ENCODE assay signal across 8 cellular contexts in the genomic region with DNA sequence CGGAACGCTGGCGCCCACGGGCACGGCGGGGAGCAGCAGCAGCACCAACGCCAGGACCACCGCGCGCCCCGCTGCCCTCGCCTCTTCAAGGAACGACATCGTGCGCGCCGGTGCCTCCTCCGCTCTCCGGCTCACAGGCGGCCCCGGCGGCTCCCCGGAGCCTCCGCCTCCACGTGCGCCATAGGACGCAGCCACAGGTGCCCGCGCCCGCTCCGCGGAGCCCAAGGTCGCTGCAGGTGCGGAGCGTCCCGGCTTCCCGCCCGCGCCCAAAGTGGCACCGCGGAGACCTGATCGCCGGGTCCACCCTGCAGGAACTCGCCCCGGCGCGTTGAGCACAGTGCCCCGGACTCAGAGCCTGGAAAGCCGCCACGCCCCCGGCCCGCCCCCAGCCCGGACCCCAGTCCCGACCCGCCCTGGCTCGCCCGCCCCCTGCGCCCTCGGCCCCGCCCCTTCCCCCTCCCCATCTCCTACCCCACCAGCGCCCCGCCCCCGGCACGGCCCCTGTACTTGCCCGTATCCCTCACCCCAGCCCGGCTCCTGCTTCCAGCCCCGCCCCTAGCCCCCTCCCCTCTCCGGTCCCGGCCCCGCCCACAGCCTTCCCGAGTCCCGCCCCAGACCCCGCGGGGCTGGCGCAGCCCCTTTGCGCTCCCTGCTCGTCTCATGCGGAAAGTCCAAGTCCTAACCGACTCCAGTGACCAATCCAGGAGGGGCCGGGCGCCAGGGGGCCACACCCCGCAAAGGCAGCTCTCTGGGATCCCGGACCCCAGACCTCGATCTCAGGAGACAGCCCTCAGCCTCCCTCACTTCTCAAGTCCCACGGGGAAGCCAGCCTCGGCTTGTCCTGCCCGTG. TPM values are rescaled to one million over a fixed set of nuclear protein-coding genes. Genes with fewer than 3 reads are reported as not detected.
DNase-seq lines count a peak whose midpoint lies in the region; ATAC-seq and TF ChIP-seq lines count a peak whose summit lies in the region.

A gene with protein sequence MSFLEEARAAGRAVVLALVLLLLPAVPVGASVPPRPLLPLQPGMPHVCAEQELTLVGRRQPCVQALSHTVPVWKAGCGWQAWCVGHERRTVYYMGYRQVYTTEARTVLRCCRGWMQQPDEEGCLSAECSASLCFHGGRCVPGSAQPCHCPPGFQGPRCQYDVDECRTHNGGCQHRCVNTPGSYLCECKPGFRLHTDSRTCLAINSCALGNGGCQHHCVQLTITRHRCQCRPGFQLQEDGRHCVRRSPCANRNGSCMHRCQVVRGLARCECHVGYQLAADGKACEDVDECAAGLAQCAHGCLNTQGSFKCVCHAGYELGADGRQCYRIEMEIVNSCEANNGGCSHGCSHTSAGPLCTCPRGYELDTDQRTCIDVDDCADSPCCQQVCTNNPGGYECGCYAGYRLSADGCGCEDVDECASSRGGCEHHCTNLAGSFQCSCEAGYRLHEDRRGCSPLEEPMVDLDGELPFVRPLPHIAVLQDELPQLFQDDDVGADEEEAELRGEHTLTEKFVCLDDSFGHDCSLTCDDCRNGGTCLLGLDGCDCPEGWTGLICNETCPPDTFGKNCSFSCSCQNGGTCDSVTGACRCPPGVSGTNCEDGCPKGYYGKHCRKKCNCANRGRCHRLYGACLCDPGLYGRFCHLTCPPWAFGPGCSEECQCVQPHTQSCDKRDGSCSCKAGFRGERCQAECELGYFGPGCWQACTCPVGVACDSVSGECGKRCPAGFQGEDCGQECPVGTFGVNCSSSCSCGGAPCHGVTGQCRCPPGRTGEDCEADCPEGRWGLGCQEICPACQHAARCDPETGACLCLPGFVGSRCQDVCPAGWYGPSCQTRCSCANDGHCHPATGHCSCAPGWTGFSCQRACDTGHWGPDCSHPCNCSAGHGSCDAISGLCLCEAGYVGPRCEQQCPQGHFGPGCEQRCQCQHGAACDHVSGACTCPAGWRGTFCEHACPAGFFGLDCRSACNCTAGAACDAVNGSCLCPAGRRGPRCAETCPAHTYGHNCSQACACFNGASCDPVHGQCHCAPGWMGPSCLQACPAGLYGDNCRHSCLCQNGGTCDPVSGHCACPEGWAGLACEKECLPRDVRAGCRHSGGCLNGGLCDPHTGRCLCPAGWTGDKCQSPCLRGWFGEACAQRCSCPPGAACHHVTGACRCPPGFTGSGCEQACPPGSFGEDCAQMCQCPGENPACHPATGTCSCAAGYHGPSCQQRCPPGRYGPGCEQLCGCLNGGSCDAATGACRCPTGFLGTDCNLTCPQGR (N-terminal part only) (minus strand): TSS at position 339 of the 850 bp plus-strand sequence. CDS start 240 bp downstream, at position 99.

- no peaks in the 10 kb centered on the region for H3K27me3 Mint-ChIP-seq in osteocyte (ENCODE audit: unreplicated experiment)

- H3K27me3 ChIP-seq in esophagus squamous epithelium, result peaks cover 0 to 82% (median 2%) of the 10 kb centered on the region in 4 donors
- no peaks in the 10 kb centered on the region for H3K27me3 ChIP-seq in thyroid gland

- TF ChIP-seq POLR2A in esophagus squamous epithelium (IDR thresholded peaks at IDR 0.05) (no peak), thyroid gland (IDR thresholded peaks at IDR 0.05) (no peak)

- WGBS in esophagus squamous epithelium, 2 donors, result 0% methylated on average over 1 of the region's 87 CpGs; no CpG with 5 or more reads in 1 of the 2 donors
- WGBS in thyroid gland, 2 donors, result 10% methylated on average over 2 of the region's 87 CpGs; no CpG with 5 or more reads in 1 of the 2 donors

- H3K4me1 ChIP-seq in esophagus squamous epithelium, result peaks cover 18 to 23% (median 22%) of the 10 kb centered on the region in 3 donors
- peaks cover 10 to 19% of the 10 kb centered on the region in 2 donors for H3K4me1 ChIP-seq in thyroid gland

- intact Hi-C loops in esophagus squamous epithelium (cut with DNase I) (no loop called here), thyroid gland (cut with DNase I) (no loop called here)

- H3K9me3 ChIP-seq in esophagus squamous epithelium (no peaks in the 10 kb centered on the region), thyroid gland (no peaks in the 10 kb centered on the region)

- DNase-seq in DMS 273 treated with DMSO at 0.1 percent for 48 hours (lab: John Stamatoyannopoulos, UW) (peak; percentile 35), NCI-H2196 (lab: John Stamatoyannopoulos, UW; ENCODE audit: unreplicated experiment) (peak; percentile 71), activated T-cell treated with anti-CD3 and anti-CD28 coated beads for 4 hours (peak; percentile 59), esophagus squamous epithelium (lab: John Stamatoyannopoulos, UW) (no peak), osteocyte (ENCODE audit: extremely low spot score, unreplicated experiment) (peak; percentile 91), thyroid gland (peak; percentile 52 to 53), MV-4-11 (lab: John Stamatoyannopoulos, UW) (no peak)

- no peaks in the 10 kb centered on the region for H3K9me3 Mint-ChIP-seq in osteocyte (ENCODE audit: unreplicated experiment)

- peak within 1 kb of the TSS; percentile 81 for H3K4me3 Mint-ChIP-seq in osteocyte (ENCODE audit: unreplicated experiment)

- peak within 1 kb of the TSS; percentile 63 for H3K27ac Mint-ChIP-seq in osteocyte (ENCODE audit: unreplicated experiment)

- H3K36me3 Mint-ChIP-seq in osteocyte (ENCODE audit: unreplicated experiment), result no peaks in the 10 kb centered on the region

- H3K4me3 ChIP-seq in esophagus squamous epithelium (peak within 1 kb of the TSS; percentile 20 to 68 (median 34)), thyroid gland (replicated peaks in 1 of 3) (peak within 1 kb of the TSS in 1 of 3 donors; percentile 18)

- no peak for ATAC-seq in HG03139 (IDR thresholded peaks at IDR 0.05; ENCODE audit: unreplicated experiment)

- TF ChIP-seq CTCF in esophagus squamous epithelium (IDR thresholded peaks at IDR 0.05), result no peak
- TF ChIP-seq CTCF in osteocyte (IDR thresholded peaks at IDR 0.05), result no peak
- TF ChIP-seq CTCF in thyroid gland (IDR thresholded peaks at IDR 0.05), result no peak

- H3K4me1 Mint-ChIP-seq in osteocyte (ENCODE audit: unreplicated experiment), result peaks cover 33% of the 10 kb centered on the region

- H3K36me3 ChIP-seq in esophagus squamous epithelium, result no peaks in the 10 kb centered on the region
- no peaks in the 10 kb centered on the region for H3K36me3 ChIP-seq in thyroid gland

- H3K27ac ChIP-seq in esophagus squamous epithelium (no peak within 1 kb of the TSS), thyroid gland (no peak within 1 kb of the TSS)

RNA-seq across cellular contexts. Expression of the gene that starts here (rescaled TPM):
- total RNA-seq in esophagus squamous epithelium (10 to 100 TPM in 3 of 4 donors, 1 to 10 TPM in 1; 8.8 to 27.1 (median 16.8) TPM), osteocyte (255 and 262 TPM in 2 replicates), thyroid gland (10 to 100 TPM in 3 of 4 donors, 1 to 10 TPM in 1; 9.4 to 25.8 (median 21.8) TPM)

Comparison
In these comparisons a context has a peak if more than half of its experiments do, and no peak if none do; other contexts are left out.
1. DNase-seq: peak in DMS 273 treated with DMSO at 0.1 percent for 48 hours (single experiment), NCI-H2196 (single experiment), activated T-cell treated with anti-CD3 and anti-CD28 coated beads for 4 hours (single experiment), osteocyte (single experiment) and thyroid gland (2 of 2); none in esophagus squamous epithelium (single experiment) and MV-4-11 (single experiment).